In the genomic region with DNA sequence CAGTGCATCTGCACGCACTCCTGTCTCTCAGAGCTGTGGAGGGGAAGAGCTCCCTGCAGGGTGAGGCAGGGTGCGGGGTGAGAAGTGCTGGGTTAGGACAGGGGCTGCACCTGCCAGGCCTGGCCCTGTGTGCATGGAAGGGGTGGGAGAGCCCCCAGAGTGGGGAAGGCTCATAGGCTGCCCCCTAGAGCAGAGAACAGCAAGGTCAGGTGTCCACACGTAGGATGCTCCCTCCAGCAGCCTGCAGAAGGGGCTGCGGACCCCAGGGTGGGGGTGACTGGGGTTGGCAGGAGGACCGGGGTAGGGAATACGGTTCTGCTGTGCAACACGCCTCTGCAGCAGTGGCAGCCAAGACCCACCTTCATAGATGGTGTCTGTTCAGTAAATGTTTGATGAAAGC, we compare ENCODE assay signal across 18 cellular contexts.
DNase-seq lines count a peak whose midpoint lies in the region; ATAC-seq, FAIRE-seq and TF ChIP-seq lines count a peak whose summit lies in the region.
"Had no signal": no experiment of that assay in that cellular context is flagged by ENCODE, and none has a peak within 500 bp of the region (broad histone marks: within the 10 kb centered on the region; RNA-seq: fewer than 3 reads in every experiment).

No MANE protein-coding gene starts in this region.

- H2AFZ ChIP-seq in HepG2 (ENCODE audit: low read length): no peak overlapping the region
- H2AFZ ChIP-seq: GM23338 had no signal

- DNase-seq in left ventricle myocardium superior (peak; percentile 3), left ventricle myocardium inferior (no peak), HepG2 (ENCODE audit: low spot score) (no peak), posterior vena cava (ENCODE audit: low spot score) (peak; percentile 75)
- no peak for DNase-seq in activated CD4-positive, alpha-beta T cell treated with anti-CD3 and anti-CD28 coated beads for 4 hours
- DNase-seq: BE2C; C1 segment of cervical spinal cord; CD4-positive, alpha-beta memory T cell; DMS153; DMS79; GDM1; HCEC 1CT had no signal

- intact Hi-C loops in left ventricle myocardium superior (cut with micrococcal nuclease) (no loop called here), left ventricle myocardium inferior (cut with micrococcal nuclease) (no loop called here), HepG2 (cut with micrococcal nuclease; ENCODE audit: unreplicated experiment) (no loop called here), posterior vena cava (cut with DNase I) (no loop called here)

- no peak overlapping the region for H3K4me2 ChIP-seq in HepG2 (ENCODE audit: low read depth, low read length)
- H3K4me2 ChIP-seq: GM23338 had no signal

- POLR2A ChIA-PET in HepG2 (lab: Yijun Ruan, JAX): no interaction called here

- FAIRE-seq in HepG2 (lab: Jason Lieb, UNC): no peak
- FAIRE-seq: GM12892, GM18507, H54 had no signal

- no peak overlapping the region for H3K4me3 ChIP-seq in left ventricle myocardium inferior
- H3K4me3 ChIP-seq in HepG2 (replicated peaks in 1 of 3; ENCODE audit: insufficient read depth in 1 of 3, low read depth in 2 of 3, low read length in 3 of 3): no peak overlapping the region
- H3K4me3 ChIP-seq: GM23338 had no signal

- H3K27ac ChIP-seq in left ventricle myocardium inferior (replicated peaks) (no peak overlapping the region), HepG2 (ENCODE audit: extremely low read length, insufficient read depth, low read length) (no peak overlapping the region)

- no peak for TF ChIP-seq RAD21 in HepG2 (CRISPR knock-in tag; IDR thresholded peaks at IDR 0.05)

- TF ChIP-seq CTCF in left ventricle myocardium inferior (IDR thresholded peaks at IDR 0.05; ENCODE audit: borderline replicate concordance) (no peak), HepG2 (CRISPR knock-in tag; IDR thresholded peaks at IDR 0.05) (no peak)

- peaks cover 67% of the 10 kb centered on the region for H4K20me1 ChIP-seq in HepG2 (ENCODE audit: insufficient read depth, low read length)

- BruUV-seq in HepG2 (replicated peaks; lab: Mats Ljungman, UMichigan): no TSS peak

- H3K27me3 ChIP-seq in left ventricle myocardium inferior (ENCODE audit: low read depth) (peaks cover 83% of the 10 kb centered on the region), HepG2 (ENCODE audit: control insufficient read depth in 1 of 2, insufficient read depth in 2 of 2, low read length in 2 of 2) (peaks cover 0 to 1% of the 10 kb centered on the region in 2 experiments; a peak in 1 of 5 replicates)
- H3K27me3 ChIP-seq: BE2C had no signal

- CTCF ChIA-PET in HepG2 (lab: Yijun Ruan, JAX; ENCODE audit: low intra/inter-chr PET ratio, low total read pairs): no interaction called here

- in situ Hi-C loops in HepG2 (cut with HindIII; ENCODE audit: extremely low pct_ligation_motif_present, low pct_unique_long_range_greater_than_20kb): no loop called here

- H3K9ac ChIP-seq in HepG2 (ENCODE audit: insufficient read depth, low read depth, low read length): no peak overlapping the region

- TF ChIP-seq POLR2A in HepG2 (IDR thresholded peaks at IDR 0.05; ENCODE audit: insufficient read depth in 1 of 2, low read depth in 2 of 2, low read length in 2 of 2): no peak

- ATAC-seq in left ventricle myocardium superior: no peak
- peak; percentile 23; the same call in 2 of the 3 replicates for ATAC-seq in HepG2
- ATAC-seq in HG03039 (IDR thresholded peaks at IDR 0.05; ENCODE audit: unreplicated experiment): no peak
- no peak for ATAC-seq in GM18909 (IDR thresholded peaks at IDR 0.05; ENCODE audit: poor library complexity, unreplicated experiment)
- ATAC-seq: GM23338 had no signal

- H3K9me3 ChIP-seq in left ventricle myocardium inferior (replicated peaks) (no peaks in the 10 kb centered on the region), HepG2 (ENCODE audit: low read length) (peaks cover 21% of the 10 kb centered on the region)
- H3K9me3 ChIP-seq: BE2C had no signal

- WGBS in HepG2 (ENCODE audit: low lambda C conversion rate): 83% methylated on average over 6 of the region's 7 CpGs

- H3K36me3 ChIP-seq in left ventricle myocardium inferior (no peaks in the 10 kb centered on the region), HepG2 (replicated peaks in 1 of 2; ENCODE audit: control insufficient read depth in 1 of 2, insufficient read depth in 2 of 2, low read length in 2 of 2) (no peaks in the 10 kb centered on the region; a peak in 1 of 5 replicates)
- H3K36me3 ChIP-seq: BE2C had no signal

- H3K79me2 ChIP-seq in HepG2 (ENCODE audit: insufficient read depth, low read length): no peaks in the 10 kb centered on the region

- H3K4me1 ChIP-seq in left ventricle myocardium inferior (no peaks in the 10 kb centered on the region), HepG2 (ENCODE audit: insufficient read depth, low read length) (peaks cover 14% of the 10 kb centered on the region)
- H3K4me1 ChIP-seq: BE2C had no signal

- TF ChIP-seq EP300 in HepG2 (IDR thresholded peaks at IDR 0.05; ENCODE audit: low read depth in 2 of 2, low read length in 2 of 2) (no peak), HepG2 (CRISPR knock-in tag; IDR thresholded peaks at IDR 0.05; ENCODE audit: borderline replicate concordance) (no peak)

TF ChIP-seq in HepG2, 621 proteins besides CTCF, POLR2A, EP300 and RAD21:
- no peak for TF ChIP-seq MYC (CRISPR knock-in tag; IDR thresholded peaks at IDR 0.05; ENCODE audit: borderline replicate concordance)
- TF ChIP-seq ZNF720 (CRISPR knock-in tag; IDR thresholded peaks at IDR 0.05): no peak
- TF ChIP-seq, protein P1, sequence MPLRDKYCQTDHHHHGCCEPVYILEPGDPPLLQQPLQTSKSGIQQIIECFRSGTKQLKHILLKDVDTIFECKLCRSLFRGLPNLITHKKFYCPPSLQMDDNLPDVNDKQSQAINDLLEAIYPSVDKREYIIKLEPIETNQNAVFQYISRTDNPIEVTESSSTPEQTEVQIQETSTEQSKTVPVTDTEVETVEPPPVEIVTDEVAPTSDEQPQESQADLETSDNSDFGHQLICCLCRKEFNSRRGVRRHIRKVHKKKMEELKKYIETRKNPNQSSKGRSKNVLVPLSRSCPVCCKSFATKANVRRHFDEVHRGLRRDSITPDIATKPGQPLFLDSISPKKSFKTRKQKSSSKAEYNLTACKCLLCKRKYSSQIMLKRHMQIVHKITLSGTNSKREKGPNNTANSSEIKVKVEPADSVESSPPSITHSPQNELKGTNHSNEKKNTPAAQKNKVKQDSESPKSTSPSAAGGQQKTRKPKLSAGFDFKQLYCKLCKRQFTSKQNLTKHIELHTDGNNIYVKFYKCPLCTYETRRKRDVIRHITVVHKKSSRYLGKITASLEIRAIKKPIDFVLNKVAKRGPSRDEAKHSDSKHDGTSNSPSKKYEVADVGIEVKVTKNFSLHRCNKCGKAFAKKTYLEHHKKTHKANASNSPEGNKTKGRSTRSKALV (CRISPR knock-in tag; IDR thresholded peaks at IDR 0.05): no peak
- no peak for TF ChIP-seq NONO (IDR thresholded peaks at IDR 0.05)
- no peak for TF ChIP-seq NONO (CRISPR knock-in tag; conservative IDR thresholded peaks at IDR 0.05)
- no peak for TF ChIP-seq NR2C2 (CRISPR knock-in tag; IDR thresholded peaks at IDR 0.05; ENCODE audit: borderline replicate concordance)
- no peak for TF ChIP-seq ZNF792 (CRISPR knock-in tag; IDR thresholded peaks at IDR 0.05)
TF ChIP-seq in HepG2: peak in this region for 0.

Comparison
In these comparisons a context has a peak if more than half of its experiments do, and no peak if none do; other contexts are left out.
1. DNase-seq: peak in left ventricle myocardium superior (single experiment) and posterior vena cava (single experiment); none in left ventricle myocardium inferior (single experiment), HepG2 (single experiment) and activated CD4-positive, alpha-beta T cell treated with anti-CD3 and anti-CD28 coated beads for 4 hours (0 of 2).